ENCODE assay signal across 32 cellular contexts in genomic region chr12:75196408-75196807, GRCh38. TPM values are rescaled to one million over a fixed set of nuclear protein-coding genes. Genes with fewer than 3 reads are reported as not detected.
"Had no signal": no experiment of that assay in that cellular context is flagged by ENCODE, and none has a peak within 500 bp of the region (broad histone marks: within the 10 kb centered on the region; RNA-seq: fewer than 3 reads in every experiment).

No MANE protein-coding gene starts in this region.

- H3K4me1 ChIP-seq: left lung, lower lobe of right lung, pancreas, prostate gland, right atrium auricular region, right lobe of liver, stomach, testis, thyroid gland, transverse colon, upper lobe of left lung, vagina had no signal

- H3K27ac ChIP-seq: left lung, lower lobe of right lung, pancreas, prostate gland, right atrium auricular region, right lobe of liver, skin epidermis, stomach, testis, thyroid gland, transverse colon, upper lobe of left lung, vagina had no signal

- H3K27me3 ChIP-seq: left lung, pancreas, right atrium auricular region, right lobe of liver, stomach, testis, thyroid gland, transverse colon, upper lobe of left lung, vagina had no signal

- ATAC-seq: left colon; lower lobe of right lung; naive thymus-derived CD8-positive, alpha-beta T cell; pancreas; right lobe of liver; stimulated activated naive CD8-positive, alpha-beta T cell treated with anti-CD3 and anti-CD28 coated beads, Interleukin-15, Interleukin-2, amounts not matched to agents 100 U/mL and 50 U/mL, for 24 hours had no signal

- H3K36me3 ChIP-seq: left lung, lower lobe of right lung, pancreas, prostate gland, right atrium auricular region, right lobe of liver, stomach, thyroid gland, transverse colon, upper lobe of left lung, vagina had no signal

- H3K4me3 ChIP-seq: left lung, lower lobe of right lung, pancreas, prostate gland, right atrium auricular region, right lobe of liver, skin epidermis, stomach, testis, thyroid gland, transverse colon, upper lobe of left lung, vagina had no signal

- DNase-seq: hypothalamus; immature natural killer cell; kidney; left colon; left lung; lower lobe of right lung; mesenchymal stem cell; naive thymus-derived CD8-positive, alpha-beta T cell; nucleus accumbens; pancreas; posterior cingulate gyrus; right lobe of liver; stimulated activated CD4-positive, alpha-beta T cell treated with anti-CD3 and anti-CD28 coated beads, Interleukin-12 subunit alpha, Interleukin-12 subunit beta, amount 100 ng/mL, for 4 hours; stimulated activated CD4-positive, alpha-beta T cell treated with anti-CD3 and anti-CD28 coated beads, Interleukin-15, amount 100 ng/mL, for 24 hours; stimulated activated CD4-positive, alpha-beta T cell treated with anti-CD3 and anti-CD28 coated beads, Interleukin-2, amount 100 ng/mL, for 24 hours; stimulated activated CD4-positive, alpha-beta T cell treated with anti-CD3 and anti-CD28 coated beads, Interleukin-4, amount 100 ng/mL, for 1 hour; stimulated activated naive B cell treated with anti-CD40 and anti-IgM and Interleukin-4, amounts not matched to agents 10 μg/mL and 1 μg/mL and 100 μg/mL, for 72 hours; stimulated activated naive CD8-positive, alpha-beta T cell treated with anti-CD3 and anti-CD28 coated beads, Interleukin-15, Interleukin-2, amounts not matched to agents 100 U/mL and 50 U/mL, for 24 hours; stomach; testis; thyroid gland; transverse colon; upper lobe of left lung had no signal

- H3K9me3 ChIP-seq: left lung, lower lobe of right lung, pancreas, prostate gland, right atrium auricular region, right lobe of liver, stomach, testis, thyroid gland, transverse colon, upper lobe of left lung, vagina had no signal

RNA-seq across cellular contexts. Expression of gene KCNC2, which starts 13.2 kb away (rescaled TPM):
- total RNA-seq: kidney; left colon; left lung; lower lobe of right lung; mammary epithelial cell; mucosa of gallbladder; naive thymus-derived CD8-positive, alpha-beta T cell; neural crest cell; osteoblast; right atrium auricular region; thyroid gland; transverse colon; upper lobe of left lung had no signal
- polyA plus RNA-seq: immature natural killer cell; mammary epithelial cell; naive thymus-derived CD8-positive, alpha-beta T cell; stomach; urinary bladder had no signal
